12 cellular contexts compared by ENCODE assay signal in the genomic region with DNA sequence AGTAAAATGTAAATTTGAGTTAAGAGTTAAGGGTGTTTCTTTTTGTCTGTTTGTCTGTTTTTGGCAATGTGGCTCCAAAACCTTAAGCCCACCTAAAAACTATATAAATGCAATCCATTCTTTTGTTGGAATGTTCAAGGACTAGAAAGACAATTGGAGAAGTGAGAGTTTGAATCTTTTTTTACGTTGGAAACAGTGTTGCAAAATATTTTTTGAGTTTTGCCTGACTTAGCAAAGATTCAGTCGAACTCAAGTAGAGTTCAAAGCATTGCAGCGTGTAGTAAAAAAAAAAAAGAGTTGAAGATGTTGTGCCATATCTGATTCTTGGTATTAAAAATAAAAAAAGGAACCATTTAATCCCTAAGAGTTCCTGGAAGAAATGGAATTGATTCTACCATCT. TPM values are rescaled to one million over a fixed set of nuclear protein-coding genes. Genes with fewer than 3 reads are reported as not detected.
DNase-seq lines count a peak whose midpoint lies in the region; ATAC-seq and TF ChIP-seq lines count a peak whose summit lies in the region.
"Had no signal": no experiment of that assay in that cellular context is flagged by ENCODE, and none has a peak within 500 bp of the region (broad histone marks: within the 10 kb centered on the region; RNA-seq: fewer than 3 reads in every experiment).

No MANE protein-coding gene starts in this region.

- intact Hi-C loops in stomach (cut with DNase I; ENCODE audit: low total_unique reads): no loop called here

- 63% methylated on average over 3 of the region's 3 CpGs for WGBS in hepatocyte (ENCODE audit: low lambda C conversion rate, missing lambda C conversion rate)
- WGBS in stomach, 5 donors: 48 to 68% (median 65%) methylated on average over 3 of the region's 3 CpGs

- no peak overlapping the region for H3K27ac ChIP-seq in RWPE2 (ENCODE audit: poor library complexity, severe bottlenecking)
- no peak overlapping the region for H3K27ac ChIP-seq in hepatocyte
- H3K27ac ChIP-seq in stomach: peak overlapping the region in 4 of 5 donors; percentile 78 to 87 (median 84)
- no peak overlapping the region for H3K27ac ChIP-seq in SJCRH30

- DNase-seq in NCI-H2029 treated with DMSO at 0.1 percent for 48 hours (lab: John Stamatoyannopoulos, UW): peak; percentile 57
- DNase-seq in NCI-H2029 (lab: John Stamatoyannopoulos, UW): no peak
- DNase-seq in RWPE2 (ENCODE audit: low spot score): no peak
- no peak for DNase-seq in hepatocyte (ENCODE audit: low spot score)
- DNase-seq in stomach: no peak
- DNase-seq in SJCRH30: no peak
- no peak for DNase-seq in HuH-7.5 (ENCODE audit: low spot score)
- DNase-seq: ACHN, activated gamma-delta T cell, substantia nigra had no signal

- TF ChIP-seq CTCF in RWPE2 (IDR thresholded peaks at IDR 0.05; ENCODE audit: poor library complexity, severe bottlenecking): no peak
- no peak for TF ChIP-seq CTCF in hepatocyte (IDR thresholded peaks at IDR 0.05; ENCODE audit: poor library complexity)
- TF ChIP-seq CTCF in stomach (IDR thresholded peaks at IDR 0.05): no peak

- H3K4me2 ChIP-seq in hepatocyte: peak overlapping the region; percentile 90

- H3K36me3 ChIP-seq in RWPE2 (ENCODE audit: low read depth): no peaks in the 10 kb centered on the region
- H3K36me3 ChIP-seq in hepatocyte (replicated peaks; ENCODE audit: insufficient read depth, low read depth): no peaks in the 10 kb centered on the region
- no peaks in the 10 kb centered on the region for H3K36me3 ChIP-seq in stomach
- H3K36me3 ChIP-seq in SJCRH30: no peaks in the 10 kb centered on the region

- TF ChIP-seq EP300 in stomach (IDR thresholded peaks at IDR 0.05): no peak

- peak overlapping the region; percentile 47 for H3K4me3 ChIP-seq in RWPE2 (ENCODE audit: severe bottlenecking)
- H3K4me3 ChIP-seq in hepatocyte: peak overlapping the region; percentile 48
- H3K4me3 ChIP-seq in stomach: peak overlapping the region; percentile 46 to 62 (median 56)
- H3K4me3 ChIP-seq in SJCRH30: no peak overlapping the region

- H2AFZ ChIP-seq in hepatocyte: no peak overlapping the region

- no peaks in the 10 kb centered on the region for H3K9me2 ChIP-seq in hepatocyte (replicated peaks; ENCODE audit: insufficient read depth)

- H3K4me1 ChIP-seq in RWPE2 (ENCODE audit: insufficient read depth, poor library complexity, severe bottlenecking): peaks cover 14% of the 10 kb centered on the region
- H3K4me1 ChIP-seq in hepatocyte (ENCODE audit: insufficient read depth): no peaks in the 10 kb centered on the region
- H3K4me1 ChIP-seq in stomach: peaks cover 0 to 48% (median 21%) of the 10 kb centered on the region in 4 donors
- no peaks in the 10 kb centered on the region for H3K4me1 ChIP-seq in SJCRH30

- H3K9me3 ChIP-seq in RWPE2 (ENCODE audit: severe bottlenecking) (no peaks in the 10 kb centered on the region), hepatocyte (ENCODE audit: low read depth) (no peaks in the 10 kb centered on the region), stomach (no peaks in the 10 kb centered on the region), SJCRH30 (replicated peaks) (0 out of 2 replicates have a peak, but pooled peaks cover 2% of the 10 kb centered on the region)

- no peaks in the 10 kb centered on the region for H3K79me2 ChIP-seq in hepatocyte

- no peaks in the 10 kb centered on the region for H4K20me1 ChIP-seq in hepatocyte (ENCODE audit: insufficient read depth, poor library complexity, severe bottlenecking)

- H3K27me3 ChIP-seq in RWPE2 (ENCODE audit: insufficient read depth, poor library complexity, severe bottlenecking) (no peaks in the 10 kb centered on the region), hepatocyte (peaks cover 31% of the 10 kb centered on the region), stomach (peaks cover 0 to 32% (median 5%) of the 10 kb centered on the region in 3 donors), SJCRH30 (no peaks in the 10 kb centered on the region)

- no peak for TF ChIP-seq POLR2A in stomach (IDR thresholded peaks at IDR 0.05)

- ATAC-seq in RWPE2 (ENCODE audit: low read depth): no peak
- ATAC-seq in HG03378 (IDR thresholded peaks at IDR 0.05; ENCODE audit: unreplicated experiment): no peak

RNA-seq across cellular contexts. Expression of a gene that starts 0.9 kb away (rescaled TPM):
- 3.6 and 4.9 TPM in 2 replicates for total RNA-seq in hepatocyte
- polyA plus RNA-seq in hepatocyte: 2.2 and 5.1 TPM in 2 replicates
- total RNA-seq in stomach: 10 to 100 TPM in 4 of 5 donors, 1 to 10 TPM in 1; 2.2 to 34.4 (median 24.2) TPM
- polyA plus RNA-seq in stomach: 10 to 100 TPM in 2 of 3 donors, 1 to 10 TPM in 1; 7.2 to 16.8 (median 14.0) TPM
- total RNA-seq in SJCRH30 (2014; rRNA removed; shearing (Covaris generic)): not detected in 2 replicates
- total RNA-seq: fibroblast of lung had no signal
- polyA plus RNA-seq: fibroblast of lung had no signal

Comparison
In these comparisons a context has a peak if more than half of its experiments do, and no peak if none do; other contexts are left out.
1. H3K27ac ChIP-seq: peak in stomach (4 of 5); none in RWPE2 (single experiment), hepatocyte (single experiment) and SJCRH30 (single experiment).